ENCODE assay signal across 9 cellular contexts in the genomic region with DNA sequence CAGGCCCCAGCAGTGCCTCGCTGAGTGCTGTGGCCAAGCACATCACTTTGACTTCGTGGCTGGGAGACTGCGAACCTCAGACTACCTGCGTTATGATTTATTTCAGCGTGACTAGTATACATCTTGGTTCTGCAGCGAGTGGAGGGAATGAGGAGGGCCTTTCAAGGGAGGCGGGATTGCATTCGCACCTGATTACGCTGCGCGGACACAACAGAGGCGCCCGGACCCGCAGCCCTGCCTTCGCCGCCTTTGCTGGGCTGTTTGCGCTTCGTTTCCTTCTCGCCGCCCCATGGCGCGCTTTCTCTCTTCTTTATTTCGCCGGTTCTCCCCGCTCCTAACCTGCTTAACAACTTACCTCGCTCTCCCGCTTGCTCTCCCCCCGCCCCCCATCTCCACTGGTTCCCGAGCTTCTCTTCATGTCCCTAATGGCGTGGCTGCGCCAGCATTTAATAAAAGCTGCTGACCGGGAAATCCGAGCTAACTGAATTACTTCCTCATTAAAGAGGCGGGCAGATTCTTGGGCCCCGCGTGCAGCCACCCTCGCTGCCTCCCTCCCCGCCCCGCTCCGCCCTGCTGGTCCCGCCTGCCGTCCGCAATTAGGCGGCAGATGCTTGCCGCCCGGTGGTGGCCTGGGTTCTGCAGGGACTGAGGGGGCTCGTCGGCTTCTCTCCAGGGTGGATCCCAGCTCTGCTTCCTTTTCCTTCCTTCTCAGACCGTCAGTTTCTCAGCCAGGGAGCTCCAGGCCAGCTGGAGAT.
A peak's percentile ranks its signal among the peaks of the same experiment; 100 is the strongest.
DNase-seq lines count a peak whose midpoint lies in the region; ATAC-seq and TF ChIP-seq lines count a peak whose summit lies in the region.
"Had no signal": no experiment of that assay in that cellular context is flagged by ENCODE, and none has a peak within 500 bp of the region (broad histone marks: within the 10 kb centered on the region; RNA-seq: fewer than 3 reads in every experiment).

No MANE protein-coding gene starts in this region.

- no peaks in the 10 kb centered on the region for H3K36me3 ChIP-seq in smooth muscle cell (ENCODE audit: low read depth)

- TF ChIP-seq CTCF in smooth muscle cell (IDR thresholded peaks at IDR 0.05; ENCODE audit: borderline replicate concordance, insufficient read depth, poor library complexity, severe bottlenecking) (no peak), GM10248 (IDR thresholded peaks at IDR 0.05; ENCODE audit: control extremely low read depth, extremely low read depth, low read depth, missing control alignments) (no peak)

- CTCF ChIA-PET in activated CD4-positive, alpha-beta T cell treated with anti-CD3 and anti-CD28 coated beads for 36 hours (lab: Charles Lee), result interaction anchor here (0.8 kb wide), 1 partner anchor 181 kb away, joined by 4 read pairs; no protein-coding TSS in a partner anchor
- CTCF ChIA-PET in GM10248 (lab: Yijun Ruan, JAX), result interaction anchor here (2.8 kb wide), 1 partner anchor 8 kb away, joined by 11 read pairs; no protein-coding TSS in a partner anchor

- peak overlapping the region; percentile 75 for H2AFZ ChIP-seq in smooth muscle cell (ENCODE audit: low read depth)

- H3K27me3 Mint-ChIP-seq in activated CD4-positive, alpha-beta T cell treated with anti-CD3 and anti-CD28 coated beads for 36 hours, result peaks cover 24% of the 10 kb centered on the region

- peaks cover 9% of the 10 kb centered on the region for H3K4me1 Mint-ChIP-seq in activated CD4-positive, alpha-beta T cell treated with anti-CD3 and anti-CD28 coated beads for 36 hours

- peak overlapping the region; percentile 88 for H3K4me2 ChIP-seq in smooth muscle cell

- H3F3A ChIP-seq in smooth muscle cell (ENCODE audit: low read depth), result no peaks in the 10 kb centered on the region

- WGBS in right cardiac atrium, result 4% methylated on average over 49 of the region's 49 CpGs
- 3% methylated on average over 49 of the region's 49 CpGs for WGBS in smooth muscle cell (ENCODE audit: low lambda C conversion rate)

- H3K27me3 ChIP-seq in right cardiac atrium (ENCODE audit: control insufficient read depth, insufficient read depth) (no peaks in the 10 kb centered on the region), smooth muscle cell (ENCODE audit: low read depth) (peaks cover 79% of the 10 kb centered on the region)

- intact Hi-C loops in activated CD4-positive, alpha-beta T cell treated with anti-CD3 and anti-CD28 coated beads for 36 hours (cut with DNase I, micrococcal nuclease), result no loop called here
- intact Hi-C loops in right cardiac atrium (cut with DNase I), result no loop called here

- DNase-seq in activated CD4-positive, alpha-beta T cell treated with anti-CD3 and anti-CD28 coated beads for 36 hours, result peak; percentile 57
- no peak for DNase-seq in activated CD4-positive, alpha-beta T cell treated with anti-CD3 and anti-CD28 coated beads for 1 hour
- peak; percentile 14 for DNase-seq in activated T-cell treated with anti-CD3 and anti-CD28 coated beads for 48 hours (ENCODE audit: low read depth)
- DNase-seq in right cardiac atrium, result peak; percentile 53 to 84 (median 83)
- DNase-seq in smooth muscle cell (lab: John Stamatoyannopoulos, UW; ENCODE audit: unreplicated experiment), result no peak
- DNase-seq in NCI-H2171 (lab: John Stamatoyannopoulos, UW), result no peak
- DNase-seq in GM10248 (ENCODE audit: extremely low spot score), result no peak

- no peak overlapping the region for H3K27ac Mint-ChIP-seq in activated CD4-positive, alpha-beta T cell treated with anti-CD3 and anti-CD28 coated beads for 36 hours

- no peaks in the 10 kb centered on the region for H3K36me3 Mint-ChIP-seq in activated CD4-positive, alpha-beta T cell treated with anti-CD3 and anti-CD28 coated beads for 36 hours (ENCODE audit: low read depth)

- H4K20me1 ChIP-seq in smooth muscle cell (ENCODE audit: low read depth), result no peaks in the 10 kb centered on the region

- H3K4me3 Mint-ChIP-seq in activated CD4-positive, alpha-beta T cell treated with anti-CD3 and anti-CD28 coated beads for 36 hours, result peak overlapping the region; percentile 65

- H3K4me1 ChIP-seq in right cardiac atrium (ENCODE audit: control insufficient read depth, insufficient read depth, low read length) (peaks cover 3% of the 10 kb centered on the region), smooth muscle cell (ENCODE audit: low read depth) (peaks cover 19% of the 10 kb centered on the region)

- peak overlapping the region; percentile 41 for H3K4me3 ChIP-seq in right cardiac atrium (ENCODE audit: low read length)
- H3K4me3 ChIP-seq in smooth muscle cell, result peak overlapping the region; percentile 51

- POLR2A ChIA-PET in activated CD4-positive, alpha-beta T cell treated with anti-CD3 and anti-CD28 coated beads for 36 hours (lab: Charles Lee), result no interaction called here
- POLR2A ChIA-PET in GM10248 (lab: Yijun Ruan, JAX), result no interaction called here

- H3K9me3 Mint-ChIP-seq in activated CD4-positive, alpha-beta T cell treated with anti-CD3 and anti-CD28 coated beads for 36 hours (ENCODE audit: low read depth), result peaks cover 2% of the 10 kb centered on the region

- ATAC-seq in activated CD4-positive, alpha-beta T cell treated with anti-CD3 and anti-CD28 coated beads for 36 hours, result peak; percentile 74
- ATAC-seq in right cardiac atrium (peak; percentile 81 to 90), HG02642 (IDR thresholded peaks at IDR 0.05; ENCODE audit: poor library complexity, unreplicated experiment) (no peak)

- H3K9me3 ChIP-seq in right cardiac atrium (ENCODE audit: control insufficient read depth, low read length) (no peaks in the 10 kb centered on the region), smooth muscle cell (replicated peaks; ENCODE audit: low read depth) (no peaks in the 10 kb centered on the region)

- no peak overlapping the region for H3K9ac ChIP-seq in smooth muscle cell (ENCODE audit: low read depth)

- no peak overlapping the region for H3K27ac ChIP-seq in right cardiac atrium (ENCODE audit: low read length)
- no peak overlapping the region for H3K27ac ChIP-seq in smooth muscle cell (ENCODE audit: low read depth)
- H3K27ac ChIP-seq: epithelial cell of prostate had no signal

- H3K79me2 ChIP-seq in smooth muscle cell (ENCODE audit: low read depth), result no peaks in the 10 kb centered on the region

Comparison
In these comparisons a context has a peak if more than half of its experiments do, and no peak if none do; other contexts are left out.
1. DNase-seq: peak in activated CD4-positive, alpha-beta T cell treated with anti-CD3 and anti-CD28 coated beads for 36 hours (single experiment), activated T-cell treated with anti-CD3 and anti-CD28 coated beads for 48 hours (single experiment) and right cardiac atrium (3 of 3); none in activated CD4-positive, alpha-beta T cell treated with anti-CD3 and anti-CD28 coated beads for 1 hour (single experiment), smooth muscle cell (single experiment), NCI-H2171 (single experiment) and GM10248 (single experiment).